In genomic region chr2:37523861-37524362, GRCh38 we compare ENCODE assay signal across 10 cellular contexts.
DNase-seq lines count a peak whose midpoint lies in the region; ATAC-seq and TF ChIP-seq lines count a peak whose summit lies in the region.
"Had no signal": no experiment of that assay in that cellular context is flagged by ENCODE, and none has a peak within 500 bp of the region (broad histone marks: within the 10 kb centered on the region; RNA-seq: fewer than 3 reads in every experiment).

No MANE protein-coding gene starts in this region.

- whole genome bisulfite sequencing in spleen, 5 donors, result 27 to 45% (median 36%) methylated on average over 5 of the region's 5 CpGs

- H3K4me1 ChIP-seq in adipocyte (ENCODE audit: control insufficient read depth, insufficient read depth, low read length) (peaks cover 30% of the 10 kb centered on the region), spleen (peaks cover 0 to 14% (median 4%) of the 10 kb centered on the region in 6 donors)

- no peaks in the 10 kb centered on the region for H3K27me3 Mint-ChIP-seq in activated naive CD4-positive, alpha-beta T cell treated with anti-CD3 and anti-CD28 coated beads for 36 hours (ENCODE audit: low read depth)
- H3K27me3 Mint-ChIP-seq in type B pancreatic cell, result no peaks in the 10 kb centered on the region

- no peak overlapping the region for H3K4me3 Mint-ChIP-seq in activated naive CD4-positive, alpha-beta T cell treated with anti-CD3 and anti-CD28 coated beads for 36 hours
- no peak overlapping the region for H3K4me3 Mint-ChIP-seq in type B pancreatic cell
- H3K4me3 Mint-ChIP-seq: stimulated activated naive CD8-positive, alpha-beta T cell treated with anti-CD3 and anti-CD28 coated beads, Interleukin-15, Interleukin-2, amounts not matched to agents 100 ng/mL and 50 ng/mL, for 24 hours had no signal

- TF ChIP-seq CTCF in spleen (IDR thresholded peaks at IDR 0.05 in 8 of 11, conservative IDR thresholded peaks at IDR 0.05 in 3 of 11) (no peak), type B pancreatic cell (conservative IDR thresholded peaks at IDR 0.05) (no peak)

- no peaks in the 10 kb centered on the region for H3K36me3 ChIP-seq in adipocyte (ENCODE audit: control insufficient read depth, insufficient read depth, low read length, severe bottlenecking)
- H3K36me3 ChIP-seq in spleen, result no peaks in the 10 kb centered on the region

- CTCF ChIA-PET in activated naive CD4-positive, alpha-beta T cell treated with anti-CD3 and anti-CD28 coated beads for 36 hours (lab: Charles Lee), result interaction anchor here (0.9 to 1.8 kb wide), 3 partner anchors 127 to 367 kb away, joined by 3 to 12 read pairs (median 3); no protein-coding TSS in a partner anchor

- peak; percentile 76 for DNase-seq in HCEC 1CT
- DNase-seq in adipocyte (ENCODE audit: low read depth), result peak; percentile 86
- DNase-seq in left ventricle myocardium superior, result no peak
- DNase-seq in spleen, result no peak
- DNase-seq in activated naive CD4-positive, alpha-beta T cell treated with anti-CD3 and anti-CD28 coated beads for 36 hours, result no peak
- no peak for DNase-seq in type B pancreatic cell (ENCODE audit: extremely low spot score, unreplicated experiment)
- DNase-seq: activated effector memory CD4-positive, alpha-beta T cell treated with anti-CD3 and anti-CD28 coated beads, Interleukin-2, amount 50 U/mL, for 16 hours had no signal

- H3K27ac Mint-ChIP-seq in activated naive CD4-positive, alpha-beta T cell treated with anti-CD3 and anti-CD28 coated beads for 36 hours, result no peak overlapping the region
- H3K27ac Mint-ChIP-seq in type B pancreatic cell, result no peak overlapping the region
- H3K27ac Mint-ChIP-seq: stimulated activated naive CD8-positive, alpha-beta T cell treated with anti-CD3 and anti-CD28 coated beads, Interleukin-15, Interleukin-2, amounts not matched to agents 100 ng/mL and 50 ng/mL, for 24 hours had no signal

- peak overlapping the region in 6 of 8 donors; percentile 21 to 53 (median 44) for H3K27ac ChIP-seq in spleen

- intact Hi-C loops in left ventricle myocardium superior (cut with micrococcal nuclease) (no loop called here), spleen (cut with DNase I; ENCODE audit: low total_unique reads) (no loop called here)
- intact Hi-C loops in activated naive CD4-positive, alpha-beta T cell treated with anti-CD3 and anti-CD28 coated beads for 36 hours (cut with micrococcal nuclease), result no loop called here

- ATAC-seq in left ventricle myocardium superior (peak; percentile 97), GM19463 (IDR thresholded peaks at IDR 0.05; ENCODE audit: unreplicated experiment) (no peak), HG02678 (IDR thresholded peaks at IDR 0.05; ENCODE audit: unreplicated experiment) (no peak)

- no peak overlapping the region for H3K9ac ChIP-seq in adipocyte (ENCODE audit: low read length)

- no peak for TF ChIP-seq POLR2A in spleen (IDR thresholded peaks at IDR 0.05)

- no peaks in the 10 kb centered on the region for H3K9me3 Mint-ChIP-seq in activated naive CD4-positive, alpha-beta T cell treated with anti-CD3 and anti-CD28 coated beads for 36 hours
- H3K9me3 Mint-ChIP-seq in type B pancreatic cell, result no peaks in the 10 kb centered on the region
- H3K9me3 Mint-ChIP-seq: stimulated activated naive CD8-positive, alpha-beta T cell treated with anti-CD3 and anti-CD28 coated beads, Interleukin-15, Interleukin-2, amounts not matched to agents 100 ng/mL and 50 ng/mL, for 24 hours had no signal

- H3K27me3 ChIP-seq in adipocyte (replicated peaks; ENCODE audit: control insufficient read depth, insufficient read depth, low read length) (no peaks in the 10 kb centered on the region), spleen (replicated peaks in 1 of 7) (no peaks in the 10 kb centered on the region)

- H3K9me3 ChIP-seq in adipocyte (ENCODE audit: control insufficient read depth, low read length) (no peaks in the 10 kb centered on the region), spleen (no peaks in the 10 kb centered on the region)

- H3K4me3 ChIP-seq in adipocyte (ENCODE audit: low read length) (no peak overlapping the region), spleen (no peak overlapping the region)

- no peaks in the 10 kb centered on the region for H3K36me3 Mint-ChIP-seq in activated naive CD4-positive, alpha-beta T cell treated with anti-CD3 and anti-CD28 coated beads for 36 hours (ENCODE audit: low read depth)
- no peaks in the 10 kb centered on the region for H3K36me3 Mint-ChIP-seq in type B pancreatic cell

- H3K4me1 Mint-ChIP-seq in activated naive CD4-positive, alpha-beta T cell treated with anti-CD3 and anti-CD28 coated beads for 36 hours (ENCODE audit: low read depth), result no peaks in the 10 kb centered on the region
- peaks cover 9% of the 10 kb centered on the region for H3K4me1 Mint-ChIP-seq in type B pancreatic cell (ENCODE audit: unreplicated experiment)

Comparison
In these comparisons a context has a peak if more than half of its experiments do, and no peak if none do; other contexts are left out.
1. DNase-seq: peak in HCEC 1CT (single experiment) and adipocyte (single experiment); none in left ventricle myocardium superior (single experiment), spleen (single experiment), activated naive CD4-positive, alpha-beta T cell treated with anti-CD3 and anti-CD28 coated beads for 36 hours (single experiment) and type B pancreatic cell (single experiment).